In genomic region chr3:133505813-133506212, GRCh38 we compare ENCODE assay signal across 8 cellular contexts.
DNase-seq lines count a peak whose midpoint lies in the region; ATAC-seq, FAIRE-seq and TF ChIP-seq lines count a peak whose summit lies in the region.
"Had no signal": no experiment of that assay in that cellular context is flagged by ENCODE, and none has a peak within 500 bp of the region (broad histone marks: within the 10 kb centered on the region; RNA-seq: fewer than 3 reads in every experiment).

No MANE protein-coding gene starts in this region.

- H3K27ac Mint-ChIP-seq in activated T-helper 1 cell treated with anti-CD3 and anti-CD28 coated beads, Interleukin-12 subunit alpha, Interleukin-12 subunit beta, Interleukin-2, Interleukin-4 antibody, amounts not matched to agents 30 ng/mL and 10 ng/mL and 1 ng/mL, durations not matched to agents 14 hours and 24 hours and 36 hours: peak overlapping the region; percentile 70
- H3K27ac Mint-ChIP-seq in nephron progenitor cell: no peak overlapping the region

- TF ChIP-seq CTCF in BE2C (IDR thresholded peaks at IDR 0.05; ENCODE audit: low read depth, low read length) (no peak), nephron progenitor cell (IDR thresholded peaks at IDR 0.05) (no peak)

- H3K36me3 Mint-ChIP-seq in activated T-helper 1 cell treated with anti-CD3 and anti-CD28 coated beads, Interleukin-12 subunit alpha, Interleukin-12 subunit beta, Interleukin-2, Interleukin-4 antibody, amounts not matched to agents 30 ng/mL and 10 ng/mL and 1 ng/mL, durations not matched to agents 14 hours and 24 hours and 36 hours (ENCODE audit: low read depth): peaks cover 2% of the 10 kb centered on the region
- H3K36me3 Mint-ChIP-seq in nephron progenitor cell (ENCODE audit: low read depth): no peaks in the 10 kb centered on the region

- peak overlapping the region; percentile 48 to 80 for H3K27ac ChIP-seq in small intestine (ENCODE audit: low read depth in 1 of 2, low read length in 1 of 2)
- H3K27ac ChIP-seq: cardiac muscle cell had no signal

- peaks cover 5% of the 10 kb centered on the region for H3K27me3 Mint-ChIP-seq in activated T-helper 1 cell treated with anti-CD3 and anti-CD28 coated beads, Interleukin-12 subunit alpha, Interleukin-12 subunit beta, Interleukin-2, Interleukin-4 antibody, amounts not matched to agents 30 ng/mL and 10 ng/mL and 1 ng/mL, durations not matched to agents 14 hours and 24 hours and 36 hours (ENCODE audit: insufficient read depth)
- peaks cover 6% of the 10 kb centered on the region for H3K27me3 Mint-ChIP-seq in nephron progenitor cell (ENCODE audit: low read depth, poor library complexity)

- peaks cover 14% of the 10 kb centered on the region for H3K4me1 Mint-ChIP-seq in activated T-helper 1 cell treated with anti-CD3 and anti-CD28 coated beads, Interleukin-12 subunit alpha, Interleukin-12 subunit beta, Interleukin-2, Interleukin-4 antibody, amounts not matched to agents 30 ng/mL and 10 ng/mL and 1 ng/mL, durations not matched to agents 14 hours and 24 hours and 36 hours (ENCODE audit: low read depth)
- H3K4me1 Mint-ChIP-seq in nephron progenitor cell: peaks cover 13% of the 10 kb centered on the region

- WGBS in small intestine, 3 donors: 10 to 21% (median 18%) methylated on average over 3 of the region's 3 CpGs

- H3K9me3 Mint-ChIP-seq in activated T-helper 1 cell treated with anti-CD3 and anti-CD28 coated beads, Interleukin-12 subunit alpha, Interleukin-12 subunit beta, Interleukin-2, Interleukin-4 antibody, amounts not matched to agents 30 ng/mL and 10 ng/mL and 1 ng/mL, durations not matched to agents 14 hours and 24 hours and 36 hours: no peaks in the 10 kb centered on the region
- no peaks in the 10 kb centered on the region for H3K9me3 Mint-ChIP-seq in nephron progenitor cell

- H3K4me3 ChIP-seq in small intestine (ENCODE audit: low read depth in 1 of 2, low read length in 2 of 2) (no peak overlapping the region), BE2C (ENCODE audit: low read depth, low read length) (no peak overlapping the region)
- H3K4me3 ChIP-seq: cardiac muscle cell had no signal

- H3K27me3 ChIP-seq in small intestine (ENCODE audit: control insufficient read depth in 2 of 2, insufficient read depth in 2 of 2, low read length in 2 of 2): no peaks in the 10 kb centered on the region
- H3K27me3 ChIP-seq in BE2C: no peaks in the 10 kb centered on the region
- H3K27me3 ChIP-seq: cardiac muscle cell had no signal

- peak overlapping the region; percentile 20 for H3K4me3 Mint-ChIP-seq in activated T-helper 1 cell treated with anti-CD3 and anti-CD28 coated beads, Interleukin-12 subunit alpha, Interleukin-12 subunit beta, Interleukin-2, Interleukin-4 antibody, amounts not matched to agents 30 ng/mL and 10 ng/mL and 1 ng/mL, durations not matched to agents 14 hours and 24 hours and 36 hours
- no peak overlapping the region for H3K4me3 Mint-ChIP-seq in nephron progenitor cell

- H3K9me3 ChIP-seq in small intestine (ENCODE audit: control insufficient read depth, low read depth) (no peaks in the 10 kb centered on the region), BE2C (no peaks in the 10 kb centered on the region)

- no peak for DNase-seq in activated T-helper 1 cell treated with anti-CD3 and anti-CD28 coated beads, Interleukin-12 subunit alpha, Interleukin-12 subunit beta, Interleukin-2, Interleukin-4 antibody, amounts not matched to agents 30 ng/mL and 10 ng/mL and 1 ng/mL, durations not matched to agents 14 hours and 24 hours and 36 hours (ENCODE audit: low spot score)
- DNase-seq in small intestine: no peak
- DNase-seq in OCI-M1 (lab: John Stamatoyannopoulos, UW): no peak
- DNase-seq in BE2C: no peak
- no peak for DNase-seq in nephron progenitor cell

- intact Hi-C loops in activated T-helper 1 cell treated with anti-CD3 and anti-CD28 coated beads, Interleukin-12 subunit alpha, Interleukin-12 subunit beta, Interleukin-2, Interleukin-4 antibody, amounts not matched to agents 30 ng/mL and 10 ng/mL and 1 ng/mL, durations not matched to agents 14 hours and 24 hours and 36 hours (cut with micrococcal nuclease): loop anchor here (1.0 kb wide), 2 partner anchors 17 to 67 kb away; partner anchors contain the start of gene CDV3

- no peaks in the 10 kb centered on the region for H3K4me1 ChIP-seq in small intestine (ENCODE audit: control insufficient read depth in 2 of 2, insufficient read depth in 1 of 2, low read depth in 1 of 2, low read length in 1 of 2)
- H3K4me1 ChIP-seq in BE2C: no peaks in the 10 kb centered on the region

- H3K36me3 ChIP-seq in small intestine (ENCODE audit: control insufficient read depth in 2 of 2, insufficient read depth in 2 of 2, low read length in 2 of 2): no peaks in the 10 kb centered on the region
- no peaks in the 10 kb centered on the region for H3K36me3 ChIP-seq in BE2C
- H3K36me3 ChIP-seq: cardiac muscle cell had no signal

- FAIRE-seq in small intestine (lab: Jason Lieb, UNC): no peak

- ATAC-seq in GM19372 (IDR thresholded peaks at IDR 0.05; ENCODE audit: low read depth, unreplicated experiment): peak; percentile 37
- peak; percentile 25 for ATAC-seq in HG02970 (IDR thresholded peaks at IDR 0.05; ENCODE audit: low FRiP score, unreplicated experiment)
